ENCODE assay signal across 24 cellular contexts in genomic region chr1:238476881-238477280, GRCh38.
"Had no signal": no experiment of that assay in that cellular context is flagged by ENCODE, and none has a peak within 500 bp of the region (broad histone marks: within the 10 kb centered on the region; RNA-seq: fewer than 3 reads in every experiment).

No MANE protein-coding gene starts in this region.

- H3K27ac Mint-ChIP-seq: activated naive CD4-positive, alpha-beta T cell treated with anti-CD3 and anti-CD28 coated beads for 36 hours; activated naive CD8-positive, alpha-beta T cell treated with anti-CD3 and anti-CD28 coated beads, Interleukin-2, amount 10 ng/mL, durations not matched to agents 7 days and 5 days; dendritic cell treated with granulocyte-macrophage colony-stimulating factor and Interleukin-4, amounts not matched to agents 40 ng/mL and 50 ng/mL, for 4 days; naive thymus-derived CD8-positive, alpha-beta T cell; neural progenitor cell; stimulated activated naive B cell treated with anti-CD40 and anti-IgM and Interleukin-4, amounts not matched to agents 10 μg/mL and 1 μg/mL and 100 μg/mL, for 72 hours had no signal

- H3K4me3 Mint-ChIP-seq: activated naive CD4-positive, alpha-beta T cell treated with anti-CD3 and anti-CD28 coated beads for 36 hours; activated naive CD8-positive, alpha-beta T cell treated with anti-CD3 and anti-CD28 coated beads, Interleukin-2, amount 10 ng/mL, durations not matched to agents 7 days and 5 days; dendritic cell treated with granulocyte-macrophage colony-stimulating factor and Interleukin-4, amounts not matched to agents 40 ng/mL and 50 ng/mL, for 4 days; naive thymus-derived CD8-positive, alpha-beta T cell; neural progenitor cell; stimulated activated naive B cell treated with anti-CD40 and anti-IgM and Interleukin-4, amounts not matched to agents 10 μg/mL and 1 μg/mL and 100 μg/mL, for 72 hours had no signal

- H3K27me3 ChIP-seq: hepatocyte, neural progenitor cell, ovary, testis, uterus had no signal

- H3K27ac ChIP-seq: hepatocyte, left ventricle myocardium inferior, neural progenitor cell, ovary, prostate gland, testis, uterus had no signal

- H3K9me3 ChIP-seq: left ventricle myocardium inferior, ovary, prostate gland, testis, uterus had no signal

- H3K36me3 ChIP-seq: left ventricle myocardium inferior, neural progenitor cell, ovary, prostate gland, uterus had no signal

- H3K4me3 ChIP-seq: hepatocyte, left ventricle myocardium inferior, neural progenitor cell, ovary, prostate gland, testis, uterus had no signal

- DNase-seq: activated CD4-positive, alpha-beta T cell treated with anti-CD3 and anti-CD28 coated beads for 4 hours; activated CD4-positive, alpha-beta T cell treated with anti-CD3 and anti-CD28 coated beads, Interleukin-2, amount 50 U/mL, for 48 hours; activated CD4-positive, CD25-positive, alpha-beta regulatory T cell; activated naive CD4-positive, alpha-beta T cell treated with anti-CD3 and anti-CD28 coated beads for 36 hours; activated naive CD8-positive, alpha-beta T cell treated with anti-CD3 and anti-CD28 coated beads, Interleukin-2, amount 10 ng/mL, durations not matched to agents 7 days and 5 days; activated T-cell treated with anti-CD3 and anti-CD28 coated beads, Interleukin-2, amount 50 U/mL, for 48 hours; amygdala; effector CD8-positive, alpha-beta T cell; foreskin melanocyte; kidney glomerular epithelial cell; left ventricle myocardium inferior; naive thymus-derived CD8-positive, alpha-beta T cell; ovary; stimulated activated CD4-positive, alpha-beta T cell treated with anti-CD3 and anti-CD28 coated beads, Interleukin-2, amount 100 ng/mL, for 48 hours; stimulated activated CD8-positive, alpha-beta memory T cell treated with anti-CD3 and anti-CD28 coated beads, Interleukin-4, amount 100 ng/mL, for 48 hours; stimulated activated naive B cell treated with anti-CD40 and anti-IgM and Interleukin-4, amounts not matched to agents 10 μg/mL and 1 μg/mL and 100 μg/mL, for 72 hours; T1000; testis; trophoblast cell; uterus had no signal

- H3K27me3 Mint-ChIP-seq: activated naive CD8-positive, alpha-beta T cell treated with anti-CD3 and anti-CD28 coated beads, Interleukin-2, amount 10 ng/mL, durations not matched to agents 7 days and 5 days; dendritic cell treated with granulocyte-macrophage colony-stimulating factor and Interleukin-4, amounts not matched to agents 40 ng/mL and 50 ng/mL, for 4 days; naive thymus-derived CD8-positive, alpha-beta T cell; stimulated activated naive B cell treated with anti-CD40 and anti-IgM and Interleukin-4, amounts not matched to agents 10 μg/mL and 1 μg/mL and 100 μg/mL, for 72 hours had no signal

- ATAC-seq: naive thymus-derived CD8-positive, alpha-beta T cell; stimulated activated naive B cell treated with anti-CD40 and anti-IgM and Interleukin-4, amounts not matched to agents 10 μg/mL and 1 μg/mL and 100 μg/mL, for 72 hours had no signal

- H3K4me1 Mint-ChIP-seq: activated naive CD8-positive, alpha-beta T cell treated with anti-CD3 and anti-CD28 coated beads, Interleukin-2, amount 10 ng/mL, durations not matched to agents 7 days and 5 days; naive thymus-derived CD8-positive, alpha-beta T cell; stimulated activated naive B cell treated with anti-CD40 and anti-IgM and Interleukin-4, amounts not matched to agents 10 μg/mL and 1 μg/mL and 100 μg/mL, for 72 hours had no signal

- H3K9me3 Mint-ChIP-seq: activated naive CD4-positive, alpha-beta T cell treated with anti-CD3 and anti-CD28 coated beads for 36 hours; dendritic cell treated with granulocyte-macrophage colony-stimulating factor and Interleukin-4, amounts not matched to agents 40 ng/mL and 50 ng/mL, for 4 days; stimulated activated naive B cell treated with anti-CD40 and anti-IgM and Interleukin-4, amounts not matched to agents 10 μg/mL and 1 μg/mL and 100 μg/mL, for 72 hours had no signal

- H3K4me1 ChIP-seq: left ventricle myocardium inferior, neural progenitor cell, prostate gland, testis, uterus had no signal
